Comparison of ENCODE assay signal across 30 cellular contexts in genomic region chr6:44108471-44108870, GRCh38. TPM values are rescaled to one million over a fixed set of nuclear protein-coding genes. Genes with fewer than 3 reads are reported as not detected.
"Had no signal": no experiment of that assay in that cellular context is flagged by ENCODE, and none has a peak within 500 bp of the region (broad histone marks: within the 10 kb centered on the region; RNA-seq: fewer than 3 reads in every experiment).

No MANE protein-coding gene starts in this region.

- H3K27me3 ChIP-seq: Peyer's patch had no signal

- H3K9me3 Mint-ChIP-seq: activated CD4-positive, alpha-beta T cell treated with anti-CD3 and anti-CD28 coated beads, Interleukin-2, amount 10 ng/mL, durations not matched to agents 24 days and 14 days; activated CD8-positive, alpha-beta T cell treated with anti-CD3 and anti-CD28 coated beads for 36 hours; activated naive CD4-positive, alpha-beta T cell treated with anti-CD3 and anti-CD28 coated beads for 36 hours; activated naive CD8-positive, alpha-beta T cell treated with anti-CD3 and anti-CD28 coated beads, Interleukin-2, amount 50 U/mL, for 24 hours; activated T-helper 1 cell treated with anti-CD3 and anti-CD28 coated beads, Interleukin-12 subunit alpha, Interleukin-12 subunit beta, Interleukin-2, Interleukin-4 antibody, amounts not matched to agents 30 ng/mL and 10 ng/mL and 1 ng/mL, durations not matched to agents 14 hours and 24 hours and 36 hours; brain had no signal

- DNase-seq: activated CD4-positive, alpha-beta T cell treated with anti-CD3 and anti-CD28 coated beads, Interleukin-2, amount 10 ng/mL, durations not matched to agents 24 days and 14 days; activated CD4-positive, alpha-beta T cell treated with anti-CD3 and anti-CD28 coated beads, Interleukin-2, amount 50 U/mL, for 4 hours; activated CD8-positive, alpha-beta T cell treated with anti-CD3 and anti-CD28 coated beads for 36 hours; activated gamma-delta T cell treated with Interleukin-2 at 50 U/mL for 16 hours; activated naive CD4-positive, alpha-beta T cell treated with anti-CD3 and anti-CD28 coated beads for 36 hours; activated naive CD8-positive, alpha-beta T cell treated with anti-CD3 and anti-CD28 coated beads, Interleukin-2, amount 50 U/mL, for 24 hours; activated T-cell treated with anti-CD3 and anti-CD28 coated beads, Interleukin-2, amount 50 U/mL, for 1 hour; anterior cingulate cortex; central memory CD4-positive, alpha-beta T cell; MM.1S; MV-4-11; NCI-H1092; NCI-H1436 treated with DMSO at 0.1 percent for 48 hours; NCI-H1694 treated with DMSO at 0.1 percent for 48 hours; NCI-H2029; NCI-H345; NCI-H524 treated with DMSO at 0.1 percent for 48 hours; Peyer's patch; Right ventricle myocardium superior; SW 1271; T-helper 1 cell; T-helper 2 cell; T-helper 9 cell had no signal

- H3K9me3 ChIP-seq: Peyer's patch had no signal

- ATAC-seq: activated CD8-positive, alpha-beta T cell treated with anti-CD3 and anti-CD28 coated beads for 36 hours; activated naive CD8-positive, alpha-beta T cell treated with anti-CD3 and anti-CD28 coated beads, Interleukin-2, amount 50 U/mL, for 24 hours had no signal

- H3K36me3 Mint-ChIP-seq: activated naive CD8-positive, alpha-beta T cell had no signal

- H3K4me3 ChIP-seq: Peyer's patch had no signal

- H3K4me2 ChIP-seq: KMS-11 had no signal

- H3K27ac ChIP-seq: KMS-11, Peyer's patch had no signal

- H3K4me1 Mint-ChIP-seq: activated naive CD8-positive, alpha-beta T cell treated with anti-CD3 and anti-CD28 coated beads, Interleukin-2, amount 50 U/mL, for 24 hours had no signal

- H3K27me3 Mint-ChIP-seq: activated CD4-positive, alpha-beta T cell treated with anti-CD3 and anti-CD28 coated beads, Interleukin-2, amount 10 ng/mL, durations not matched to agents 24 days and 14 days; activated CD8-positive, alpha-beta T cell treated with anti-CD3 and anti-CD28 coated beads for 36 hours; activated naive CD8-positive, alpha-beta T cell; activated naive CD8-positive, alpha-beta T cell treated with anti-CD3 and anti-CD28 coated beads, Interleukin-2, amount 50 U/mL, for 24 hours; brain had no signal

- H3K4me3 Mint-ChIP-seq: activated CD4-positive, alpha-beta T cell treated with anti-CD3 and anti-CD28 coated beads, Interleukin-2, amount 10 ng/mL, durations not matched to agents 24 days and 14 days; activated CD8-positive, alpha-beta T cell treated with anti-CD3 and anti-CD28 coated beads for 36 hours; activated naive CD4-positive, alpha-beta T cell treated with anti-CD3 and anti-CD28 coated beads for 36 hours; activated naive CD8-positive, alpha-beta T cell; activated naive CD8-positive, alpha-beta T cell treated with anti-CD3 and anti-CD28 coated beads, Interleukin-2, amount 50 U/mL, for 24 hours; activated T-helper 1 cell treated with anti-CD3 and anti-CD28 coated beads, Interleukin-12 subunit alpha, Interleukin-12 subunit beta, Interleukin-2, Interleukin-4 antibody, amounts not matched to agents 30 ng/mL and 10 ng/mL and 1 ng/mL, durations not matched to agents 14 hours and 24 hours and 36 hours; brain had no signal

- H3K27ac Mint-ChIP-seq: activated CD4-positive, alpha-beta T cell treated with anti-CD3 and anti-CD28 coated beads, Interleukin-2, amount 10 ng/mL, durations not matched to agents 24 days and 14 days; activated CD8-positive, alpha-beta T cell treated with anti-CD3 and anti-CD28 coated beads for 36 hours; activated naive CD4-positive, alpha-beta T cell treated with anti-CD3 and anti-CD28 coated beads for 36 hours; activated naive CD8-positive, alpha-beta T cell; activated T-helper 1 cell treated with anti-CD3 and anti-CD28 coated beads, Interleukin-12 subunit alpha, Interleukin-12 subunit beta, Interleukin-2, Interleukin-4 antibody, amounts not matched to agents 30 ng/mL and 10 ng/mL and 1 ng/mL, durations not matched to agents 14 hours and 24 hours and 36 hours; brain had no signal

- FAIRE-seq: bronchial epithelial cell had no signal

- H3K9ac ChIP-seq: KMS-11 had no signal

RNA-seq across cellular contexts. Expression of gene CAPN11, which starts 50.1 kb away (rescaled TPM):
- total RNA-seq: activated CD8-positive, alpha-beta memory T cell treated with anti-CD3 and anti-CD28 coated beads for 36 hours; activated naive CD4-positive, alpha-beta T cell treated with anti-CD3 and anti-CD28 coated beads for 36 hours; activated T-helper 1 cell treated with anti-CD3 and anti-CD28 coated beads, Interleukin-12 subunit alpha, Interleukin-12 subunit beta, Interleukin-2, Interleukin-4 antibody, amounts not matched to agents 30 ng/mL and 10 ng/mL and 1 ng/mL, durations not matched to agents 14 hours and 24 hours and 36 hours; bronchial epithelial cell; NCI-H460 had no signal
